8 cellular contexts compared by ENCODE assay signal in the genomic region with DNA sequence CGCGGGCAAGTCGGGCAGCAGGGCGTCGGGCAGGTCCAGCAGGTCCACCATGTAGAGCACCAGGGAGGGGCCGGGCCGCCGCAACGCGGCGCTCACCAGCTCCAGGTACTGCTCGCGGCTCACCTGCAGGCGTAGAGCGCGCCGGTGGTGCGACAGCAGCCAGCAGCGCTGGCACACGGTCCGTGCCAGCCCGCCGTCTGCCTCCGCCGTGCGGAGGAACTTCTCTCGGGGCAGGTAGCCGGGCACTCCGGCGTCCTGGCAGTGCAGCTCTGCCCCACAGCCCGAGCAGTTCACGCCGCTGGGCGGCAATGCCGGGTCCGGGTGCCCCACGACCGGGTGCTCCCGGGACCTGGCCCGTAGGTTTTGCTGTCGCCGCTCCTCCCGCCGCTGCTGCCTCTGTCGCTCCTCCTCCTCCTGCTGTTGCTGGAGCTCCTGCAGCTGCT. TPM values are rescaled to one million over a fixed set of nuclear protein-coding genes. Genes with fewer than 3 reads are reported as not detected.
DNase-seq lines count a peak whose midpoint lies in the region; ATAC-seq and TF ChIP-seq lines count a peak whose summit lies in the region.

No MANE protein-coding gene starts in this region.

- H3K4me1 ChIP-seq in mucosa of descending colon (ENCODE audit: low read depth) = peaks cover 29% of the 10 kb centered on the region
- H3K4me1 ChIP-seq in stomach = peaks cover 35 to 59% (median 49%) of the 10 kb centered on the region in 4 donors

- intact Hi-C loops in mucosa of descending colon (cut with DNase I, micrococcal nuclease) (no loop called here), stomach (cut with DNase I; ENCODE audit: low total_unique reads) (loop anchor here (5.0 kb wide), 1 partner anchor 70 kb away; the partner anchor contains the start of gene REST)

- H3K9me3 ChIP-seq in mucosa of descending colon (peaks cover 13% of the 10 kb centered on the region), stomach (peaks cover 3 to 14% (median 8%) of the 10 kb centered on the region in 4 donors)

- peak overlapping the region; percentile 88 to 94 (median 93) for H3K27ac ChIP-seq in stomach

- TF ChIP-seq CTCF in mucosa of descending colon (IDR thresholded peaks at IDR 0.05) (no peak), stomach (IDR thresholded peaks at IDR 0.05) (no peak)

- H3K36me3 ChIP-seq in mucosa of descending colon (ENCODE audit: low read depth) (peaks cover 15% of the 10 kb centered on the region), stomach (peaks cover 23 to 29% (median 27%) of the 10 kb centered on the region in 4 donors)

- no peak for TF ChIP-seq POLR2A in stomach (IDR thresholded peaks at IDR 0.05)

- no peak for TF ChIP-seq EP300 in stomach (IDR thresholded peaks at IDR 0.05)

- DNase-seq in Caki2 (ENCODE audit: low read depth) = peak; percentile 38
- peak; percentile 63 for DNase-seq in HPDE6-E6E7 (ENCODE audit: extremely low spot score)
- peak; percentile 15 for DNase-seq in activated CD4-positive, CD25-positive, alpha-beta regulatory T cell treated with anti-CD3 and anti-CD28 coated beads, Interleukin-2, amount 50 U/mL, for 16 hours (ENCODE audit: low read depth, low spot score)
- DNase-seq in effector CD4-positive, alpha-beta T cell = peak; percentile 44
- peak; percentile 71 to 87 (median 83) for DNase-seq in mucosa of descending colon
- DNase-seq in stomach = peak; percentile 80
- DNase-seq in NCI-H2107 (lab: John Stamatoyannopoulos, UW) = no peak

- WGBS in stomach, 5 donors = 0 to 1% (median 0%) methylated on average over 30 to 45 of the region's 45 CpGs; no CpG with 5 or more reads in 1 of the 5 donors

- H3K4me3 ChIP-seq in mucosa of descending colon (peak overlapping the region; percentile 66), stomach (peak overlapping the region; percentile 73 to 99 (median 96))

- in situ Hi-C loops in Caki2 (cut with HindIII; ENCODE audit: low pct_unique_long_range_greater_than_20kb, low sequenced_read_pairs) = no loop called here

- no peaks in the 10 kb centered on the region for H3K27me3 ChIP-seq in stomach

- ATAC-seq in GM19467 (IDR thresholded peaks at IDR 0.05; ENCODE audit: unreplicated experiment) = peak; percentile 24
- peak; percentile 81 for ATAC-seq in mucosa of descending colon

RNA-seq across cellular contexts. Expression of gene NOA1, which starts 0.5 kb away (rescaled TPM):
- total RNA-seq in Caki2 (2014; rRNA removed; shearing (Covaris generic); ENCODE audit: low replicate concordance) = 8.7 and 11.9 TPM in 2 replicates
- total RNA-seq in mucosa of descending colon (10 to 100 TPM; 21.4 to 21.8 (median 21.4) TPM), stomach (10 to 100 TPM in 4 of 5 donors, 1 to 10 TPM in 1; 1.2 to 81.7 (median 13.6) TPM)
- polyA plus RNA-seq in stomach = 10 to 100 TPM; 10.1 to 20.0 (median 10.5) TPM

RNA-seq across cellular contexts. Expression of gene POLR2B, which starts 1.8 kb away (rescaled TPM):
- 37.4 and 62.0 TPM in 2 replicates for total RNA-seq in Caki2 (2014; rRNA removed; shearing (Covaris generic); ENCODE audit: low replicate concordance)
- total RNA-seq in mucosa of descending colon (10 to 100 TPM; 56.7 to 78.8 (median 71.9) TPM), stomach (100 to 1,000 TPM in 3 of 5 donors, 10 to 100 TPM in 2; 18.5 to 446 (median 127) TPM)
- 10 to 100 TPM; 20.5 to 26.2 (median 24.8) TPM for polyA plus RNA-seq in stomach
